In the genomic region with DNA sequence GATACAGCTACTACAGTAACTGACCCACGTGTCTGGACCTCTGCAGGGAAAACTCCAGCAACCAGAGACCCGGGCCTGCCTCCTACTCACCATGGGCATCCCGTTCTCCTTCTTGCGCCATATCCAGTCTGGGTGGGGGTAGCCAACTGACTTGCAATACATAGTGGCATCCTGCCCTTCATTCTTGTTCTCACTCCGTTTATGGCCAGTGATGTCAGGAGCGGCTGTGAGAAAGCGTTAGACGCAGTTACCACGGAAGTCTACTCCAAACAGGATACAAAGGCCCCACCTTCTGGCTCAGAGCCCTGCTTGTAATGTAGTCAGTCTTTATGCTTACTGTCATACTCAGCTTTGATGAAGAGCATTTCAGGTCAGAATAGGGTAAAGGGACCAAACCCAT, we compare ENCODE assay signal across 13 cellular contexts. TPM values are rescaled to one million over a fixed set of nuclear protein-coding genes. Genes with fewer than 3 reads are reported as not detected.
DNase-seq lines count a peak whose midpoint lies in the region; ATAC-seq, FAIRE-seq and TF ChIP-seq lines count a peak whose summit lies in the region.
"Had no signal": no experiment of that assay in that cellular context is flagged by ENCODE, and none has a peak within 500 bp of the region (broad histone marks: within the 10 kb centered on the region; RNA-seq: fewer than 3 reads in every experiment).

No MANE protein-coding gene starts in this region.

- peaks cover 61% of the 10 kb centered on the region for H3K4me1 Mint-ChIP-seq in T-helper 1 cell treated with Interleukin-12 subunit alpha and Interleukin-12 subunit beta and Interleukin-4 antibody, amounts not matched to agents 30 μg/mL and 1 μg/mL, for 36 hours (ENCODE audit: low read depth)
- H3K4me1 Mint-ChIP-seq: neural crest cell had no signal

- no peaks in the 10 kb centered on the region for H3K27me3 Mint-ChIP-seq in T-helper 1 cell treated with Interleukin-12 subunit alpha and Interleukin-12 subunit beta and Interleukin-4 antibody, amounts not matched to agents 30 μg/mL and 1 μg/mL, for 36 hours (ENCODE audit: low read depth)
- H3K27me3 Mint-ChIP-seq: central memory CD8-positive, alpha-beta T cell had no signal

- H3K4me2 ChIP-seq in keratinocyte (ENCODE audit: control insufficient read depth, extremely low read depth, insufficient read depth, low read depth, low read length) = no peak overlapping the region

- H2AFZ ChIP-seq in keratinocyte (ENCODE audit: control insufficient read depth, low read length) = no peak overlapping the region

- peak overlapping the region; percentile 80 for H3K27ac ChIP-seq in colonic mucosa
- peak overlapping the region; percentile 43 for H3K27ac ChIP-seq in keratinocyte (ENCODE audit: control insufficient read depth, insufficient read depth, low read length)
- H3K27ac ChIP-seq in upper lobe of right lung = no peak overlapping the region

- H3K4me3 ChIP-seq in colonic mucosa = no peak overlapping the region
- no peak overlapping the region for H3K4me3 ChIP-seq in keratinocyte (ENCODE audit: control insufficient read depth in 2 of 3, extremely low read depth in 1 of 3, insufficient read depth in 2 of 3, low read depth in 1 of 3, low read length in 3 of 3)
- H3K4me3 ChIP-seq in upper lobe of right lung = no peak overlapping the region

- H3K9me3 ChIP-seq in colonic mucosa = no peaks in the 10 kb centered on the region
- H3K9me3 ChIP-seq in keratinocyte (ENCODE audit: control insufficient read depth, low read depth, low read length) = no peaks in the 10 kb centered on the region
- no peaks in the 10 kb centered on the region for H3K9me3 ChIP-seq in upper lobe of right lung

- DNase-seq in T-helper 1 cell (no peak), colonic mucosa (peak; percentile 91), keratinocyte (ENCODE audit: low read depth, low spot score) (no peak), upper lobe of right lung (no peak), NCI-H1105 treated with DMSO at 0.1 percent for 48 hours (lab: John Stamatoyannopoulos, UW) (no peak)
- DNase-seq: GOT3; stimulated activated CD4-positive, alpha-beta T cell treated with anti-CD3 and anti-CD28 coated beads, Interleukin-2, amount 100 ng/mL, for 24 hours; substantia nigra had no signal

- no peaks in the 10 kb centered on the region for H3K79me2 ChIP-seq in keratinocyte (ENCODE audit: control insufficient read depth, insufficient read depth, low read length)

- no peaks in the 10 kb centered on the region for H3K9me3 Mint-ChIP-seq in T-helper 1 cell treated with Interleukin-12 subunit alpha and Interleukin-12 subunit beta and Interleukin-4 antibody, amounts not matched to agents 30 μg/mL and 1 μg/mL, for 36 hours
- H3K9me3 Mint-ChIP-seq: central memory CD8-positive, alpha-beta T cell; neural crest cell had no signal

- TF ChIP-seq CTCF in colonic mucosa (IDR thresholded peaks at IDR 0.05) = no peak
- no peak for TF ChIP-seq CTCF in keratinocyte (optimal IDR thresholded peaks at IDR 0.05 in 1 of 3, IDR thresholded peaks at IDR 0.05 in 1 of 3, conservative IDR thresholded peaks at IDR 0.05 in 1 of 3; ENCODE audit: extremely low read depth in 1 of 3, insufficient read depth in 2 of 3, low read length in 3 of 3)
- TF ChIP-seq CTCF in upper lobe of right lung (IDR thresholded peaks at IDR 0.05) = no peak

- intact Hi-C loops in colonic mucosa (cut with DNase I) (no loop called here), upper lobe of right lung (cut with DNase I) (no loop called here)

- peaks cover 4% of the 10 kb centered on the region for H3K36me3 ChIP-seq in colonic mucosa
- H3K36me3 ChIP-seq in keratinocyte (ENCODE audit: control insufficient read depth in 2 of 2, extremely low read depth in 1 of 2, insufficient read depth in 2 of 2, low read length in 2 of 2) = peaks cover 21 to 45% of the 10 kb centered on the region in 2 experiments
- peaks cover 78% of the 10 kb centered on the region for H3K36me3 ChIP-seq in upper lobe of right lung

- H3K27me3 ChIP-seq in colonic mucosa = no peaks in the 10 kb centered on the region
- no peaks in the 10 kb centered on the region for H3K27me3 ChIP-seq in keratinocyte (ENCODE audit: control insufficient read depth, extremely low read depth, insufficient read depth, low read length)
- no peaks in the 10 kb centered on the region for H3K27me3 ChIP-seq in upper lobe of right lung

- peak overlapping the region; percentile 16 for H3K27ac Mint-ChIP-seq in T-helper 1 cell treated with Interleukin-12 subunit alpha and Interleukin-12 subunit beta and Interleukin-4 antibody, amounts not matched to agents 30 μg/mL and 1 μg/mL, for 36 hours

- FAIRE-seq in keratinocyte (lab: Jason Lieb, UNC) = peak; percentile 82

- no peak overlapping the region for H3K4me3 Mint-ChIP-seq in T-helper 1 cell treated with Interleukin-12 subunit alpha and Interleukin-12 subunit beta and Interleukin-4 antibody, amounts not matched to agents 30 μg/mL and 1 μg/mL, for 36 hours
- H3K4me3 Mint-ChIP-seq: central memory CD8-positive, alpha-beta T cell; neural crest cell had no signal

- dilution Hi-C loops in keratinocyte (cut with MboI; ENCODE audit: extremely low pct_ligation_motif_present, low sequenced_read_pairs) = no loop called here

- peak; percentile 54 for ATAC-seq in upper lobe of right lung
- ATAC-seq in GM19397 (IDR thresholded peaks at IDR 0.05; ENCODE audit: unreplicated experiment) = no peak
- ATAC-seq in HG03469 (IDR thresholded peaks at IDR 0.05; ENCODE audit: unreplicated experiment) = no peak

- H3K36me3 Mint-ChIP-seq in T-helper 1 cell treated with Interleukin-12 subunit alpha and Interleukin-12 subunit beta and Interleukin-4 antibody, amounts not matched to agents 30 μg/mL and 1 μg/mL, for 36 hours (ENCODE audit: low read depth) = peaks cover 53% of the 10 kb centered on the region

- H4K20me1 ChIP-seq in keratinocyte (ENCODE audit: control insufficient read depth, extremely low read depth, insufficient read depth, low read length) = peaks cover 6% of the 10 kb centered on the region

- peaks cover 5% of the 10 kb centered on the region for H3K9me1 ChIP-seq in keratinocyte (ENCODE audit: control insufficient read depth, extremely low read depth, insufficient read depth, low read length)

- H3K9ac ChIP-seq in colonic mucosa (ENCODE audit: low read depth in 2 of 2, low read length in 2 of 2) = peak overlapping the region in 1 of 2 donors; percentile 7
- H3K9ac ChIP-seq in keratinocyte (ENCODE audit: control insufficient read depth, extremely low read depth, insufficient read depth, low read length) = peak overlapping the region; percentile 2

- H3K4me1 ChIP-seq in colonic mucosa = peaks cover 16% of the 10 kb centered on the region
- peaks cover 43% of the 10 kb centered on the region for H3K4me1 ChIP-seq in keratinocyte (ENCODE audit: control insufficient read depth, extremely low read depth, insufficient read depth, low read length)
- no peaks in the 10 kb centered on the region for H3K4me1 ChIP-seq in upper lobe of right lung

RNA-seq across cellular contexts. Expression of a gene that starts 59.6 kb away (rescaled TPM):
- total RNA-seq in colonic mucosa (100 to 1,000 TPM; 111 to 159 TPM), upper lobe of right lung (131 TPM)
- 137 to 282 TPM (median 223 TPM) in 3 replicates for polyA plus RNA-seq in keratinocyte
- 212 TPM for polyA plus RNA-seq in keratinocyte (2011; ENCODE audit: low read depth)
- polyA plus RNA-seq in keratinocyte (2011; cell fraction: cytosol; rRNA removed) = 117 and 166 TPM in 2 replicates
- polyA plus RNA-seq in keratinocyte (2011; cell fraction: nucleus; rRNA removed) = 442 and 516 TPM in 2 replicates
- 86.1 and 170 TPM in 2 replicates for polyA plus RNA-seq in keratinocyte (2012; ENCODE audit: low replicate concordance)
- 98.3 to 190 TPM (median 181 TPM) in 3 replicates for polyA minus RNA-seq in keratinocyte
- polyA minus RNA-seq in keratinocyte (2011; cell fraction: cytosol; rRNA and poly(A)+ RNA removed) = 73.1 TPM
- polyA minus RNA-seq in keratinocyte (2011; cell fraction: nucleus; rRNA and poly(A)+ RNA removed) = 140 and 258 TPM in 2 replicates
